25 cellular contexts compared by ENCODE assay signal in genomic region chr1:114651893-114652292, GRCh38. TPM values are rescaled to one million over a fixed set of nuclear protein-coding genes. Genes with fewer than 3 reads are reported as not detected.
A peak's percentile ranks its signal among the peaks of the same experiment; 100 is the strongest.
DNase-seq lines count a peak whose midpoint lies in the region; ATAC-seq, FAIRE-seq and TF ChIP-seq lines count a peak whose summit lies in the region.
"Had no signal": no experiment of that assay in that cellular context is flagged by ENCODE, and none has a peak within 500 bp of the region (broad histone marks: within the 10 kb centered on the region; RNA-seq: fewer than 3 reads in every experiment).

No MANE protein-coding gene starts in this region.

- no peak overlapping the region for H3K27ac ChIP-seq in left ventricle myocardium inferior (replicated peaks)
- H3K27ac ChIP-seq in trophoblast cell (ENCODE audit: low read depth, low read length) = no peak overlapping the region
- H3K27ac ChIP-seq: A549; BLaER1 treated with 17β-estradiol and CSF1 and Interleukin-3, amounts not matched to agents 10 nM and 100 nM had no signal

- H3K9me3 ChIP-seq in left ventricle myocardium inferior (replicated peaks) (no peaks in the 10 kb centered on the region), trophoblast cell (ENCODE audit: insufficient read depth, low read depth, low read length) (no peaks in the 10 kb centered on the region)
- H3K9me3 ChIP-seq: A549; BE2C; BLaER1 treated with 17β-estradiol and CSF1 and Interleukin-3, amounts not matched to agents 10 nM and 100 nM had no signal

- no CpG with 5 or more reads among the region's 2 CpGs for WGBS in trophoblast cell (ENCODE audit: extremely low coverage, insufficient coverage, insufficient read length)

- ATAC-seq in left ventricle myocardium superior = peak; percentile 28
- no peak for ATAC-seq in GM19455 (IDR thresholded peaks at IDR 0.05; ENCODE audit: unreplicated experiment)
- ATAC-seq: A549, GM12878, GM23338, HCT116 had no signal

- no peaks in the 10 kb centered on the region for H3K79me1 ChIP-seq in trophoblast cell (ENCODE audit: low read length)

- H3K14ac ChIP-seq in trophoblast cell (ENCODE audit: low read length) = no peak overlapping the region

- no peaks in the 10 kb centered on the region for H3K79me2 ChIP-seq in trophoblast cell (ENCODE audit: control insufficient read depth, insufficient read depth, low read length, poor library complexity)

- no peak overlapping the region for H4K8ac ChIP-seq in trophoblast cell (ENCODE audit: low read depth, low read length)

- FAIRE-seq in bronchial epithelial cell (lab: Jason Lieb, UNC) = peak; percentile 7
- FAIRE-seq: A549, G401.6, GM12878, GM19239 had no signal

- DNase-seq in left ventricle myocardium superior = no peak
- DNase-seq in left ventricle myocardium inferior = no peak
- no peak for DNase-seq in bronchial epithelial cell (ENCODE audit: low read depth)
- DNase-seq in trophoblast cell = no peak
- DNase-seq in GM10266 (ENCODE audit: extremely low spot score) = no peak
- DNase-seq: 8988T; ACHN; AML-193; BE2C; Calu3; CD4-positive, alpha-beta T cell; CD8-positive, alpha-beta memory T cell; DMS53; DND-41; H9 had no signal

- TF ChIP-seq CTCF in left ventricle myocardium inferior (IDR thresholded peaks at IDR 0.05; ENCODE audit: borderline replicate concordance) (no peak), bronchial epithelial cell (IDR thresholded peaks at IDR 0.05; ENCODE audit: insufficient read depth, low read length, severe bottlenecking) (no peak), GM10266 (IDR thresholded peaks at IDR 0.05; ENCODE audit: control insufficient read depth, insufficient read depth, low read depth, missing control alignments) (no peak)

- H3K23ac ChIP-seq in trophoblast cell (ENCODE audit: low read length) = peak overlapping the region; percentile 56

- H3K4me1 ChIP-seq in left ventricle myocardium inferior = no peaks in the 10 kb centered on the region
- no peaks in the 10 kb centered on the region for H3K4me1 ChIP-seq in trophoblast cell (ENCODE audit: control insufficient read depth in 1 of 2, insufficient read depth in 2 of 2, low read length in 2 of 2)
- H3K4me1 ChIP-seq: A549; BE2C; BLaER1 treated with 17β-estradiol and CSF1 and Interleukin-3, amounts not matched to agents 10 nM and 100 nM had no signal

- no peak overlapping the region for H3K4me2 ChIP-seq in trophoblast cell (ENCODE audit: low read length)
- H3K4me2 ChIP-seq: A549; BLaER1 treated with 17β-estradiol and CSF1 and Interleukin-3, amounts not matched to agents 10 nM and 100 nM; GM23338 had no signal

- H3K9ac ChIP-seq in trophoblast cell (ENCODE audit: low read length) = no peak overlapping the region
- H3K9ac ChIP-seq: BLaER1 treated with 17β-estradiol and CSF1 and Interleukin-3, amounts not matched to agents 10 nM and 100 nM had no signal

- intact Hi-C loops in left ventricle myocardium superior (cut with micrococcal nuclease) (no loop called here), left ventricle myocardium inferior (cut with micrococcal nuclease) (no loop called here)

- no peak overlapping the region for H3K18ac ChIP-seq in trophoblast cell (ENCODE audit: low read length)

- H2AFZ ChIP-seq in trophoblast cell (ENCODE audit: insufficient read depth, low read length, poor library complexity) = no peak overlapping the region
- H2AFZ ChIP-seq: GM23338 had no signal

- no peak overlapping the region for H2BK5ac ChIP-seq in trophoblast cell (ENCODE audit: low read depth, low read length, poor library complexity)

- H3K36me3 ChIP-seq in left ventricle myocardium inferior (no peaks in the 10 kb centered on the region), bronchial epithelial cell (ENCODE audit: control insufficient read depth, insufficient read depth, low read length) (peaks cover 2% of the 10 kb centered on the region), trophoblast cell (ENCODE audit: control insufficient read depth in 1 of 2, insufficient read depth in 2 of 2, low read length in 2 of 2) (no peaks in the 10 kb centered on the region)
- H3K36me3 ChIP-seq: BE2C; BLaER1 treated with 17β-estradiol and CSF1 and Interleukin-3, amounts not matched to agents 10 nM and 100 nM had no signal

- H2BK12ac ChIP-seq in trophoblast cell (ENCODE audit: low read length) = no peak overlapping the region

- H4K91ac ChIP-seq in trophoblast cell (ENCODE audit: low read depth, low read length) = no peak overlapping the region

- H2BK120ac ChIP-seq in trophoblast cell (ENCODE audit: insufficient read depth, low read length, poor library complexity) = no peak overlapping the region

- no peak overlapping the region for H4K12ac ChIP-seq in trophoblast cell (ENCODE audit: low read depth, low read length)

- no peak overlapping the region for H2AK5ac ChIP-seq in trophoblast cell (ENCODE audit: low read length)

- H3K4me3 ChIP-seq in left ventricle myocardium inferior (no peak overlapping the region), bronchial epithelial cell (ENCODE audit: low read depth, low read length) (no peak overlapping the region), trophoblast cell (ENCODE audit: low read depth, low read length) (no peak overlapping the region)
- H3K4me3 ChIP-seq: A549; BLaER1 treated with 17β-estradiol and CSF1 and Interleukin-3, amounts not matched to agents 10 nM and 100 nM; GM12878; GM23338 had no signal

- H3K27me3 ChIP-seq in left ventricle myocardium inferior (ENCODE audit: low read depth) (no peaks in the 10 kb centered on the region), bronchial epithelial cell (ENCODE audit: control insufficient read depth, insufficient read depth, low read length) (no peaks in the 10 kb centered on the region), trophoblast cell (ENCODE audit: insufficient read depth, low read length) (no peaks in the 10 kb centered on the region)
- H3K27me3 ChIP-seq: BLaER1 treated with 17β-estradiol and CSF1 and Interleukin-3, amounts not matched to agents 10 nM and 100 nM had no signal

- H3K4ac ChIP-seq in trophoblast cell (ENCODE audit: low read depth, low read length) = no peak overlapping the region

RNA-seq across cellular contexts. Expression of gene DENND2C, which starts 18.0 kb away (rescaled TPM):
- 4.2 TPM for total RNA-seq in left ventricle myocardium superior
- total RNA-seq in left ventricle myocardium inferior = 3.2 TPM
- total RNA-seq in bronchial epithelial cell = 18.2 and 31.5 TPM in 2 replicates
- 0.42 and 0.46 TPM in 2 replicates for polyA plus RNA-seq in trophoblast cell (2013)

RNA-seq across cellular contexts. Expression of gene AMPD1, which starts 43.5 kb away (rescaled TPM):
- 0.10 TPM for total RNA-seq in left ventricle myocardium superior
- not detected for total RNA-seq in left ventricle myocardium inferior
- total RNA-seq in bronchial epithelial cell = 0.13 TPM in 1 of 2 replicates, not detected in the other
- polyA plus RNA-seq in trophoblast cell (2013) = 0.07 and 0.22 TPM in 2 replicates
- total RNA-seq: Calu3; CD4-positive, alpha-beta T cell; CD8-positive, alpha-beta memory T cell; GM12878; GM23338; H4; H9 had no signal
- polyA plus RNA-seq: A549; CD14-positive monocyte; CD8-positive, alpha-beta memory T cell had no signal
